6 cellular contexts compared by ENCODE assay signal in the genomic region with DNA sequence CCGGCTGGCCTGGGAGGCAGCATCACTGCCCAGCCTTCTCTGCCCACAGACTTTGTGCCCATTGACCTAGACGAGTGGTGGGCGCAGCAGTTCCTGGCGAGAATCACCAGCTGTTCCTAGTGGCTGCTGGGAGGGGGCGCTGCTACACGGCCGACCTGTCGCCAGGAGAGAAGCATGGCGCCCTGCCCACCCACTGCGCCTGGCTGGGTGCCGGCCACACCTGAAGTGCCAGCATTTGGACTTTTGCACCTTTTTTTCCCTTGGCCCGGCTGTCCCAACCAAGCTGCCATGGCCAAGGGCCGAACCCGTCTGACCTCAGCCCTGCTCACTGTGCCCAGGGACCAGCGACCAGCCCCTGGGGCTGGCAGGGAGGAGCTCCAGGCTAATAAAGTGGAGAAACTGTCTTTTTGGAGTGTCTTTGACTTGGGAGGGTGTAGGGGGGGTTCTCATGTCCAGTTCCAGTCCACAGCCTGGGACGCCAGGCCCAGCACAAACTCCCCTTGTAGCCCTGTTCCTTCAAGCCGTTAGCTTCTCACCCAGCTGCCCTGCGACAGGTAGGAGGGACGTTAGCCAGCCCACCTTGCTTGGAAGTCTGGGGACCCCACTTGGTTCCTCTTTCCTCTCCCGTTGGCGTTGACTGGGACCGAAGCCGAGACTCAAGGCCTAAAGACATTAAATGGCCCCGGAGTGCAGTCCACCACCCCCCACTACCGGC. TPM values are rescaled to one million over a fixed set of nuclear protein-coding genes. Genes with fewer than 3 reads are reported as not detected.
DNase-seq lines count a peak whose midpoint lies in the region; TF ChIP-seq lines count a peak whose summit lies in the region.

No MANE protein-coding gene starts in this region.

- no peaks in the 10 kb centered on the region for H3K27me3 ChIP-seq in A673 (replicated peaks; ENCODE audit: insufficient read depth, low read depth, low read length, poor library complexity)
- no peaks in the 10 kb centered on the region for H3K27me3 ChIP-seq in hepatocyte

- TF ChIP-seq CTCF in A673 (conservative IDR thresholded peaks at IDR 0.05; ENCODE audit: low read depth, low read length), result peak; percentile 72
- TF ChIP-seq CTCF in VCaP (conservative IDR thresholded peaks at IDR 0.05), result peak; percentile 29
- peak; percentile 21 for TF ChIP-seq CTCF in hepatocyte (IDR thresholded peaks at IDR 0.05; ENCODE audit: poor library complexity)

- H4K20me1 ChIP-seq in hepatocyte (ENCODE audit: insufficient read depth, poor library complexity, severe bottlenecking), result no peaks in the 10 kb centered on the region

- CTCF ChIA-PET in A673 (lab: Charles Lee), result interaction anchor here (0.7 to 1.0 kb wide), 2 partner anchors 10 to 17 kb away, joined by 3 to 5 read pairs; no protein-coding TSS in a partner anchor

- intact Hi-C loops in A673 (cut with micrococcal nuclease; ENCODE audit: unreplicated experiment), result no loop called here

- H3K4me1 ChIP-seq in A673 (ENCODE audit: insufficient read depth, low read length, poor library complexity, severe bottlenecking), result no peaks in the 10 kb centered on the region
- peaks cover 48% of the 10 kb centered on the region for H3K4me1 ChIP-seq in hepatocyte (ENCODE audit: insufficient read depth)

- peak overlapping the region; percentile 94 for H3K27ac ChIP-seq in A673 (ENCODE audit: low read depth, low read length, poor library complexity, severe bottlenecking)
- H3K27ac ChIP-seq in VCaP, result peak overlapping the region; percentile 75
- peak overlapping the region; percentile 98 for H3K27ac ChIP-seq in hepatocyte
- H3K27ac ChIP-seq in substantia nigra (ENCODE audit: low read depth, low read length, poor library complexity, severe bottlenecking), result peak overlapping the region; percentile 79

- H3K79me2 ChIP-seq in hepatocyte, result peaks cover 50% of the 10 kb centered on the region

- H3K9me2 ChIP-seq in hepatocyte (replicated peaks; ENCODE audit: insufficient read depth), result no peaks in the 10 kb centered on the region

- POLR2A ChIA-PET in A673 (lab: Charles Lee; ENCODE audit: low non-redundant PET), result no interaction called here

- BruUV-seq in A673 (replicated peaks; lab: Mats Ljungman, UMichigan), result no TSS peak

- 58% methylated on average over 25 of the region's 25 CpGs for WGBS in hepatocyte (ENCODE audit: low lambda C conversion rate, missing lambda C conversion rate)

- peak; percentile 55 for DNase-seq in A673 (ENCODE audit: low spot score)
- DNase-seq in HPDE6-E6E7 (ENCODE audit: extremely low spot score), result peak; percentile 56
- peak; percentile 58 for DNase-seq in hepatocyte (ENCODE audit: low spot score)
- peak in 6 of 49 donors; percentile 23 to 69 (median 32) for DNase-seq in substantia nigra (lab: John Stamatoyannopoulos, UW)
- DNase-seq in NK-92 treated with Interleukin-12 subunit alpha and Interleukin-12 subunit beta, amount 100 ng/mL, for 24 hours (lab: John Stamatoyannopoulos, UW), result no peak

- H3K4me2 ChIP-seq in hepatocyte, result peak overlapping the region; percentile 94

- peak overlapping the region; percentile 72 for H2AFZ ChIP-seq in hepatocyte

- no peaks in the 10 kb centered on the region for H3K9me3 ChIP-seq in A673 (ENCODE audit: low read depth, low read length, poor library complexity, severe bottlenecking)
- no peaks in the 10 kb centered on the region for H3K9me3 ChIP-seq in hepatocyte (ENCODE audit: low read depth)

- H3K36me3 ChIP-seq in A673 (ENCODE audit: insufficient read depth, low read length, poor library complexity, severe bottlenecking) (no peaks in the 10 kb centered on the region), hepatocyte (replicated peaks; ENCODE audit: insufficient read depth, low read depth) (no peaks in the 10 kb centered on the region)

- peak overlapping the region; percentile 86 for H3K4me3 ChIP-seq in A673 (ENCODE audit: low read depth, low read length, poor library complexity, severe bottlenecking)
- H3K4me3 ChIP-seq in hepatocyte, result peak overlapping the region; percentile 72

RNA-seq across cellular contexts. Expression of a gene that starts 0.9 kb away (rescaled TPM):
- total RNA-seq in A673 (2021) (143 and 147 TPM in 2 replicates), hepatocyte (6.4 and 14.4 TPM in 2 replicates)
- polyA plus RNA-seq in hepatocyte, result 25.1 and 30.3 TPM in 2 replicates

RNA-seq across cellular contexts. Expression of a gene that starts 6.6 kb away (rescaled TPM):
- 22.4 and 27.1 TPM in 2 replicates for total RNA-seq in A673 (2021)
- total RNA-seq in hepatocyte, result 43.0 and 61.4 TPM in 2 replicates
- polyA plus RNA-seq in hepatocyte, result 95.2 and 100 TPM in 2 replicates

RNA-seq across cellular contexts. Expression of a gene that starts 12.1 kb away (rescaled TPM):
- total RNA-seq in A673 (2021), result 136 and 138 TPM in 2 replicates
- 75.4 and 77.9 TPM in 2 replicates for total RNA-seq in hepatocyte
- 151 and 155 TPM in 2 replicates for polyA plus RNA-seq in hepatocyte

RNA-seq across cellular contexts. Expression of a gene that starts 17.4 kb away (rescaled TPM):
- total RNA-seq in A673 (2021) (1.7 and 1.8 TPM in 2 replicates), hepatocyte (0.24 and 0.43 TPM in 2 replicates)
- 0.88 and 2.1 TPM in 2 replicates for polyA plus RNA-seq in hepatocyte

RNA-seq across cellular contexts. Expression of a gene that starts 19.7 kb away (rescaled TPM):
- total RNA-seq in A673 (2021), result 184 and 193 TPM in 2 replicates
- 41.8 and 63.2 TPM in 2 replicates for total RNA-seq in hepatocyte
- polyA plus RNA-seq in hepatocyte, result 158 and 201 TPM in 2 replicates

Comparison
In these comparisons a context has a peak if more than half of its experiments do, and no peak if none do; other contexts are left out.
1. CTCF ChIP-seq: peak in every context shown above with its lines; median percentile 72 in A673; 29 in VCaP; 21 in hepatocyte.